ENCODE assay signal across 8 cellular contexts in genomic region chr7:156657681-156658080, GRCh38.
"Had no signal": no experiment of that assay in that cellular context is flagged by ENCODE, and none has a peak within 500 bp of the region (broad histone marks: within the 10 kb centered on the region; RNA-seq: fewer than 3 reads in every experiment).

No MANE protein-coding gene starts in this region.

- H3K27ac ChIP-seq: GM23248 had no signal

- H3K9me3 Mint-ChIP-seq: HFFc6 had no signal

- H3K4me1 ChIP-seq: HAP-1 had no signal

- ATAC-seq: HCT116 had no signal

- H3K4me3 Mint-ChIP-seq: HFFc6 had no signal

- DNase-seq: GM23248, GOT3, H7, HFFc6, IMR-90 had no signal

- H3K36me3 ChIP-seq: HAP-1 had no signal

- FAIRE-seq: HTR-8/SVneo had no signal

- H3K9me3 ChIP-seq: HAP-1 had no signal

- H3K4me3 ChIP-seq: GM23248, HAP-1 had no signal

- H3K27ac Mint-ChIP-seq: HFFc6 had no signal
